Comparison of ENCODE assay signal across 8 cellular contexts in the genomic region with DNA sequence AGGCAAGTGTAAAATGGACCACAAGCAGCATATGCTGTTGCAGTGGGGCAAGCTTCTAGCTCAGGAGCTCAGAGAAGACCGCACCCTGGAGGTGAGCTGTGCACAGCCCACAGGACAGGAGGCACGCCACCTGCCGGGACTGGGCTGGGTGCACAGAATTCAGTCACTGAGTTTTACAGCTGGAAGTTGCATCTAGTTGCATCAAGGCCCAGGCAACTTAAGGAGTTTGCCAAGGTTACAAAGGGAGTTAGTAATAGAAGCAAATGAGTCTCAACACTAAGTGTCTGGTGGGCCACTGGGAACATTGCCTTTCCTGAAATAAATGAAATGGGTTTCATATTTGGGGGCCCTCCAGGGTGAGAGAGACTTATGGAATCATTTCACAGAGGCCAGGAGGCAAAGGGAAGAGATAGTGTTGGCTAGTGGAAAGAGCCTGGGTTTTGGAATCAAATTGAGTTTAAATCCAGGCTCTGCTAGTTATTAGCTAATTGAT. TPM values are rescaled to one million over a fixed set of nuclear protein-coding genes. Genes with fewer than 3 reads are reported as not detected.
DNase-seq lines count a peak whose midpoint lies in the region; ATAC-seq, FAIRE-seq and TF ChIP-seq lines count a peak whose summit lies in the region.

No MANE protein-coding gene starts in this region.

- no peak for FAIRE-seq in GM19239 (lab: Jason Lieb, UNC)
- FAIRE-seq in HepG2 (lab: Jason Lieb, UNC), result peak; percentile 50

- WGBS in HepG2 (ENCODE audit: low lambda C conversion rate), result 3% methylated on average over 3 of the region's 3 CpGs

- no peaks in the 10 kb centered on the region for H3K9me3 Mint-ChIP-seq in WTC11
- H3K9me3 Mint-ChIP-seq in naive thymus-derived CD4-positive, alpha-beta T cell, result no peaks in the 10 kb centered on the region

- H3K4me1 Mint-ChIP-seq in WTC11, result peaks cover 9% of the 10 kb centered on the region
- H3K4me1 Mint-ChIP-seq in naive thymus-derived CD4-positive, alpha-beta T cell, result peaks cover 0 to 37% (median 0%) of the 10 kb centered on the region in 7 donors

- no peak overlapping the region for H3K4me2 ChIP-seq in HepG2 (ENCODE audit: low read depth, low read length)

- peak; percentile 41 for ATAC-seq in HG03196 (IDR thresholded peaks at IDR 0.05; ENCODE audit: unreplicated experiment)
- peak; percentile 61 for ATAC-seq in WTC11
- ATAC-seq in HepG2, result peak; percentile 100
- ATAC-seq in naive thymus-derived CD4-positive, alpha-beta T cell, result no peak
- no peak for ATAC-seq in HG03457 (IDR thresholded peaks at IDR 0.05; ENCODE audit: unreplicated experiment)

- no peak overlapping the region for H2AFZ ChIP-seq in HepG2 (ENCODE audit: low read length)

- no peak for TF ChIP-seq CTCF in WTC11 (IDR thresholded peaks at IDR 0.05)
- TF ChIP-seq CTCF in HepG2 (CRISPR knock-in tag; IDR thresholded peaks at IDR 0.05), result peak; percentile 73

- no peak overlapping the region for H3K27ac ChIP-seq in HepG2 (ENCODE audit: extremely low read length, insufficient read depth, low read length)
- no peak overlapping the region for H3K27ac ChIP-seq in naive thymus-derived CD4-positive, alpha-beta T cell (ENCODE audit: low read depth, low read length)

- intact Hi-C loops in HepG2 (cut with micrococcal nuclease; ENCODE audit: unreplicated experiment), result no loop called here
- intact Hi-C loops in naive thymus-derived CD4-positive, alpha-beta T cell (cut with micrococcal nuclease), result loop anchor here in 1 of 2 donors (5.0 kb wide), 1 partner anchor 288 kb away; a partner anchor contains a TSS

- no peak for TF ChIP-seq POLR2A in HepG2 (IDR thresholded peaks at IDR 0.05; ENCODE audit: insufficient read depth in 1 of 2, low read depth in 2 of 2, low read length in 2 of 2)

- H3K9ac ChIP-seq in HepG2 (ENCODE audit: insufficient read depth, low read depth, low read length), result no peak overlapping the region

- BruUV-seq in HepG2 (replicated peaks; lab: Mats Ljungman, UMichigan), result no TSS peak

- H3K4me1 ChIP-seq in HepG2 (ENCODE audit: insufficient read depth, low read length), result peaks cover 8% of the 10 kb centered on the region; the same call in 1 of the 2 replicates
- H3K4me1 ChIP-seq in naive thymus-derived CD4-positive, alpha-beta T cell (ENCODE audit: control insufficient read depth in 2 of 2, insufficient read depth in 2 of 2, low read length in 2 of 2), result no peaks in the 10 kb centered on the region

- H3K4me3 ChIP-seq in HepG2 (replicated peaks in 1 of 3; ENCODE audit: insufficient read depth in 1 of 3, low read depth in 2 of 3, low read length in 3 of 3), result no peak overlapping the region
- no peak overlapping the region for H3K4me3 ChIP-seq in naive thymus-derived CD4-positive, alpha-beta T cell (ENCODE audit: low read length)

- POLR2A ChIA-PET in WTC11 (lab: Charles Lee), result no interaction called here
- POLR2A ChIA-PET in HepG2 (lab: Yijun Ruan, JAX), result no interaction called here
- POLR2A ChIA-PET in naive thymus-derived CD4-positive, alpha-beta T cell (lab: Charles Lee), result no interaction called here

- peak; percentile 46; the same call in 1 of the 2 replicates for TF ChIP-seq RAD21 in HepG2 (CRISPR knock-in tag; IDR thresholded peaks at IDR 0.05)

- CTCF ChIA-PET in WTC11 (lab: Charles Lee) (interaction anchor here (0.7 to 1.9 kb wide), 10 partner anchors 9 to 348 kb away, joined by 3 to 9 read pairs (median 4); a partner anchor contains a TSS), HepG2 (lab: Yijun Ruan, JAX; ENCODE audit: low intra/inter-chr PET ratio, low total read pairs) (no interaction called here)
- CTCF ChIA-PET in naive thymus-derived CD4-positive, alpha-beta T cell (lab: Charles Lee), result no interaction called here

- peak; percentile 45 for DNase-seq in Caki2 (ENCODE audit: low read depth)
- peak; percentile 42 for DNase-seq in GM19239 (ENCODE audit: insufficient read length, low spot score)
- DNase-seq in WTC11 (ENCODE audit: low spot score), result no peak
- peak; percentile 45 for DNase-seq in HepG2 (ENCODE audit: low spot score)
- no peak for DNase-seq in naive thymus-derived CD4-positive, alpha-beta T cell
- DNase-seq in NCI-H446 treated with DMSO at 0.1 percent for 48 hours (lab: John Stamatoyannopoulos, UW), result no peak

- TF ChIP-seq EP300 in HepG2 (IDR thresholded peaks at IDR 0.05; ENCODE audit: low read depth in 2 of 2, low read length in 2 of 2), result no peak
- TF ChIP-seq EP300 in HepG2 (CRISPR knock-in tag; IDR thresholded peaks at IDR 0.05; ENCODE audit: borderline replicate concordance), result no peak

- no peaks in the 10 kb centered on the region for H3K9me3 ChIP-seq in HepG2 (ENCODE audit: low read length)
- no peaks in the 10 kb centered on the region for H3K9me3 ChIP-seq in naive thymus-derived CD4-positive, alpha-beta T cell (ENCODE audit: control insufficient read depth in 2 of 3, low read length in 3 of 3)

- in situ Hi-C loops in Caki2 (cut with HindIII; ENCODE audit: low pct_unique_long_range_greater_than_20kb, low sequenced_read_pairs) (loop anchor here (5.0 kb wide), 1 partner anchor 43 kb away; no protein-coding TSS in a partner anchor), HepG2 (cut with HindIII; ENCODE audit: extremely low pct_ligation_motif_present, low pct_unique_long_range_greater_than_20kb) (no loop called here)

- no peak overlapping the region for H3K27ac Mint-ChIP-seq in WTC11
- peak overlapping the region in 1 of 9 donors; percentile 47 for H3K27ac Mint-ChIP-seq in naive thymus-derived CD4-positive, alpha-beta T cell

- H3K79me2 ChIP-seq in HepG2 (ENCODE audit: insufficient read depth, low read length), result no peaks in the 10 kb centered on the region

- peaks cover 0 to 15% of the 10 kb centered on the region in 2 experiments; a peak in 3 of 5 replicates for H3K27me3 ChIP-seq in HepG2 (ENCODE audit: control insufficient read depth in 1 of 2, insufficient read depth in 2 of 2, low read length in 2 of 2)
- H3K27me3 ChIP-seq in naive thymus-derived CD4-positive, alpha-beta T cell (ENCODE audit: control insufficient read depth in 2 of 2, insufficient read depth in 2 of 2, low read length in 2 of 2), result no peaks in the 10 kb centered on the region

- no peak overlapping the region for H3K4me3 Mint-ChIP-seq in WTC11
- peak overlapping the region in 1 of 10 donors; percentile 1 for H3K4me3 Mint-ChIP-seq in naive thymus-derived CD4-positive, alpha-beta T cell

- no peaks in the 10 kb centered on the region for H4K20me1 ChIP-seq in HepG2 (ENCODE audit: insufficient read depth, low read length)

- H3K36me3 ChIP-seq in HepG2 (replicated peaks in 1 of 2; ENCODE audit: control insufficient read depth in 1 of 2, insufficient read depth in 2 of 2, low read length in 2 of 2), result no peaks in the 10 kb centered on the region
- no peaks in the 10 kb centered on the region for H3K36me3 ChIP-seq in naive thymus-derived CD4-positive, alpha-beta T cell (ENCODE audit: control insufficient read depth in 2 of 3, insufficient read depth in 3 of 3, low read length in 3 of 3)

- H3K27me3 Mint-ChIP-seq in WTC11 (ENCODE audit: low read depth), result no peaks in the 10 kb centered on the region
- peaks cover 0 to 10% (median 0%) of the 10 kb centered on the region in 5 donors for H3K27me3 Mint-ChIP-seq in naive thymus-derived CD4-positive, alpha-beta T cell

- H3K36me3 Mint-ChIP-seq in WTC11, result no peaks in the 10 kb centered on the region
- H3K36me3 Mint-ChIP-seq in naive thymus-derived CD4-positive, alpha-beta T cell, result no peaks in the 10 kb centered on the region

TF ChIP-seq in WTC11, 78 proteins besides CTCF, POLR2A, EP300 and RAD21 (continues in another document):
- TF ChIP-seq, protein P1, sequence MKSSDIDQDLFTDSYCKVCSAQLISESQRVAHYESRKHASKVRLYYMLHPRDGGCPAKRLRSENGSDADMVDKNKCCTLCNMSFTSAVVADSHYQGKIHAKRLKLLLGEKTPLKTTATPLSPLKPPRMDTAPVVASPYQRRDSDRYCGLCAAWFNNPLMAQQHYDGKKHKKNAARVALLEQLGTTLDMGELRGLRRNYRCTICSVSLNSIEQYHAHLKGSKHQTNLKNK (CRISPR knock-in tag; IDR thresholded peaks at IDR 0.05), result no peak
- TF ChIP-seq GABPB1 (CRISPR knock-in tag; IDR thresholded peaks at IDR 0.05), result peak; percentile 76

RNA-seq across cellular contexts. Expression of a gene that starts 36.0 kb away (rescaled TPM):
- total RNA-seq in Caki2 (2014; rRNA removed; shearing (Covaris generic); ENCODE audit: low replicate concordance), result 9.8 and 10.5 TPM in 2 replicates
- 4.1 to 11.8 TPM (median 4.8 TPM) in 3 replicates for total RNA-seq in WTC11 (2021)
- total RNA-seq in HepG2 (2016; rRNA removed; fragmentation: Illumina TruSeq; extraction: Trizol), result 0.07 TPM in 1 of 2 replicates, not detected in the other
- 0.26 TPM in 1 of 2 replicates, not detected in the other for total RNA-seq in HepG2 (2016; cell fraction: cytosol; rRNA removed; fragmentation: Illumina TruSeq; extraction: Trizol; ENCODE audit: low read depth)
- not detected in 2 replicates for total RNA-seq in HepG2 (2016; cell fraction: insoluble cytoplasmic fraction; rRNA removed; fragmentation: Illumina TruSeq; extraction: Trizol)
- total RNA-seq in HepG2 (2016; cell fraction: membrane; rRNA removed; fragmentation: Illumina TruSeq; extraction: Trizol), result 0.09 and 0.17 TPM in 2 replicates
- not detected in 2 replicates for total RNA-seq in HepG2 (2016; cell fraction: nucleus; rRNA removed; fragmentation: Illumina TruSeq; extraction: Trizol)
- polyA plus RNA-seq in HepG2 (2011; rRNA removed), result 0.05 TPM in 1 of 2 replicates, not detected in the other
- polyA plus RNA-seq in HepG2 (2011; cell fraction: cytosol; rRNA removed), result 0.08 TPM in 1 of 2 replicates, not detected in the other
- not detected in 2 replicates for polyA plus RNA-seq in HepG2 (2011; cell fraction: nucleus; rRNA removed)
- 0.19 TPM in 1 of 2 replicates, not detected in the other for polyA plus RNA-seq in HepG2 (2012)
- polyA plus RNA-seq in HepG2 (2016; cell fraction: cytosol; fragmentation: Illumina TruSeq; extraction: Trizol; ENCODE audit: low read depth), result 0.08 and 0.23 TPM in 2 replicates
- not detected in 2 replicates for polyA plus RNA-seq in HepG2 (2016; cell fraction: insoluble cytoplasmic fraction; fragmentation: Illumina TruSeq; extraction: Trizol; ENCODE audit: low read depth)
- polyA plus RNA-seq in HepG2 (2016; cell fraction: membrane; fragmentation: Illumina TruSeq; extraction: Trizol; ENCODE audit: low read depth), result 0.15 and 0.19 TPM in 2 replicates
- 0.29 TPM in 1 of 2 replicates, not detected in the other for polyA plus RNA-seq in HepG2 (2016; cell fraction: nucleus; fragmentation: Illumina TruSeq; extraction: Trizol; ENCODE audit: insufficient read depth, low read depth)
- polyA minus RNA-seq in HepG2 (2011; rRNA and poly(A)+ RNA removed; ENCODE audit: low replicate concordance), result 8.5 TPM in 1 of 2 replicates, not detected in the other
- polyA minus RNA-seq in HepG2 (2011; cell fraction: cytosol; rRNA and poly(A)+ RNA removed), result not detected in 2 replicates
- polyA minus RNA-seq in HepG2 (2011; cell fraction: nucleus; rRNA and poly(A)+ RNA removed), result not detected in 2 replicates
- total RNA-seq in naive thymus-derived CD4-positive, alpha-beta T cell, result not detected
- under 1 TPM in 1 of 2 donors, not detected in 1; 0.53 TPM for polyA plus RNA-seq in naive thymus-derived CD4-positive, alpha-beta T cell

Comparison
In these comparisons a context has a peak if more than half of its experiments do, and no peak if none do; other contexts are left out.
1. DNase-seq: peak in Caki2 (single experiment), GM19239 (single experiment) and HepG2 (single experiment); none in WTC11 (single experiment), naive thymus-derived CD4-positive, alpha-beta T cell (0 of 9) and NCI-H446 treated with DMSO at 0.1 percent for 48 hours (single experiment).
2. ATAC-seq: peak in HG03196 (single experiment), WTC11 (single experiment) and HepG2 (single experiment); none in naive thymus-derived CD4-positive, alpha-beta T cell (single experiment) and HG03457 (single experiment).